Comparison of ENCODE assay signal across 9 cellular contexts in the genomic region with DNA sequence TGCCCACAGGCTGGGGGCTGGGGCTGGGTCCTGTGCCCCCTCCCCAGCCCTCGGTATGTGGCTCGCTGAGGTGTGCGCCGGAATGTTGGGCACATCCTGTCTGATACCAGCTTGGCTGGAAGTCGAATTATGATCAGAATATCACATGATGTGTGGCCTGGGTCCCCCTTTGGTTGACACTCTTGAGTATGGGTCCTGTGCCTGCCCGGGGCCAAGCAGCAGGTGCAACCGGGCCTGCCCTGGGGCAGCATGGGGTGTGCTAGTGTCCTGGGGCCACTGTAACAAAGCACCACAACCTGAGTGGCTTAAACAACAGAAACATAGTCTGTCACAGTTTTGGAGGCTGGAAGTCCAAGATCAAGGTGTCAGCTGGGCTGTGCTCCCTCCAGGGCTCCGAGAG.
"Had no signal": no experiment of that assay in that cellular context is flagged by ENCODE, and none has a peak within 500 bp of the region (broad histone marks: within the 10 kb centered on the region; RNA-seq: fewer than 3 reads in every experiment).

No MANE protein-coding gene starts in this region.

- H3K9me3 ChIP-seq: HAP-1 had no signal

- H2AFZ ChIP-seq: GM23248 had no signal

- H3K4me3 ChIP-seq: GM23248, HAP-1 had no signal

- H3K27ac ChIP-seq: GM23248, HL-60 had no signal

- ATAC-seq: HCT116, HepG2 had no signal

- H3K9me3 Mint-ChIP-seq: IgD-negative memory B cell had no signal

- DNase-seq: GM23248, GOT3, H7, KBM-7 had no signal

- H3K4me3 Mint-ChIP-seq: IgD-negative memory B cell had no signal

- H3K36me3 ChIP-seq: HAP-1 had no signal

- H3K27me3 Mint-ChIP-seq: IgD-negative memory B cell had no signal

- H3K9ac ChIP-seq: GM23248 had no signal
